18 cellular contexts compared by ENCODE assay signal in the genomic region with DNA sequence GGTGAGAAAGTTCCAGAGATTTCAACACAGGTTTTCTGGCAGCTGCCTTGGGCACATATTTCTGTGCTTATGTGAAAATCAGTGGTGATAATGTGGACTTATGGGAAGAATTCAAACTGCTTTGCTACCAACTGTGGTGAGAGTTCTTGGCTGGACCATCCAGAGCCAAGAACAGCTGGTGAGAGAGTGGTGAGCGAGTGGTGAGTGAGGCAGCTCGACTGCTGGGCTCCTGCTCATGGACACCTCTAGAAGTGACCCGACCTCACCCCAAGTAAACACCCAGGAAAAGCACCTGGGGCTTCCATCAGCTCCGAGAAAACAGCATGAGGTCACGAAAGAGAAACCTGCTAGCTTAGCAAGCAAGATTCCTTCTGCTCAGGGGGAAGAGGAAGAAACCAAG.
DNase-seq lines count a peak whose midpoint lies in the region; ATAC-seq, FAIRE-seq and TF ChIP-seq lines count a peak whose summit lies in the region.
"Had no signal": no experiment of that assay in that cellular context is flagged by ENCODE, and none has a peak within 500 bp of the region (broad histone marks: within the 10 kb centered on the region; RNA-seq: fewer than 3 reads in every experiment).

No MANE protein-coding gene starts in this region.

- TF ChIP-seq CTCF in H1 (IDR thresholded peaks at IDR 0.05; ENCODE audit: control extremely low read depth in 1 of 3, insufficient read depth in 1 of 3, low read depth in 1 of 3, low read length in 3 of 3): no peak

- H3K56ac ChIP-seq in H1 (replicated peaks; ENCODE audit: insufficient read length, low read depth, low read length): no peak overlapping the region

- CTCF ChIA-PET in H1 (lab: Charles Lee; ENCODE audit: partially characterized antibody): interaction anchor here (1.5 kb wide), 1 partner anchor 16 kb away, joined by 3 read pairs; no protein-coding TSS in a partner anchor

- H2BK5ac ChIP-seq in H1 (ENCODE audit: low read depth, low read length): no peak overlapping the region

- H3K9ac ChIP-seq in H1 (replicated peaks in 1 of 4; ENCODE audit: extremely low read depth in 1 of 4, low read depth in 3 of 4, low read length in 3 of 4): no peak overlapping the region

- FAIRE-seq in H1 (lab: Jason Lieb, UNC): no peak
- FAIRE-seq: GM12891 had no signal

- H2AK5ac ChIP-seq in H1 (ENCODE audit: low read depth, low read length): no peak overlapping the region

- no peak overlapping the region for H2AFZ ChIP-seq in H1 (ENCODE audit: low read length)

- H3K9me3 ChIP-seq in H1 (ENCODE audit: insufficient read depth in 2 of 2, low read depth in 1 of 2, low read length in 1 of 2) (peaks cover 0 to 5% of the 10 kb centered on the region in 2 experiments; a peak in 1 of 4 replicates), aorta (ENCODE audit: control insufficient read depth, low read length) (no peaks in the 10 kb centered on the region)

- 88% methylated on average over 5 of the region's 5 CpGs; no CpG with 5 or more reads in 1 of the 2 experiments for WGBS in H1 (ENCODE audit: extremely low coverage in 1 of 2, insufficient coverage in 1 of 2, insufficient read length in 1 of 2, insufficient replicate concordance in 2 of 2, low coverage in 1 of 2, low lambda C conversion rate in 2 of 2, missing lambda C conversion rate in 1 of 2), 2 experiments
- WGBS in aorta, 2 donors: 44 to 56% methylated on average over 5 of the region's 5 CpGs

- no peak overlapping the region for H3K4ac ChIP-seq in H1 (replicated peaks; ENCODE audit: insufficient read length, low read depth, low read length)

- no peak overlapping the region for H3K23ac ChIP-seq in H1 (ENCODE audit: insufficient read length)

- H3K23me2 ChIP-seq in H1 (ENCODE audit: low read depth, low read length): peaks cover 7% of the 10 kb centered on the region; the same call in 1 of the 2 replicates

- H3K79me1 ChIP-seq in H1 (ENCODE audit: low read depth, low read length): no peaks in the 10 kb centered on the region

- H2BK120ac ChIP-seq in H1 (replicated peaks; ENCODE audit: low read depth, low read length): no peak overlapping the region

- no peak overlapping the region for H4K91ac ChIP-seq in H1 (replicated peaks; ENCODE audit: insufficient read length, low read length)

- H3K14ac ChIP-seq in H1 (ENCODE audit: insufficient read length): no peak overlapping the region

- ATAC-seq in aorta (ENCODE audit: low FRiP score) (no peak), HG02885 (IDR thresholded peaks at IDR 0.05; ENCODE audit: poor library complexity, unreplicated experiment) (no peak), HG03378 (IDR thresholded peaks at IDR 0.05; ENCODE audit: unreplicated experiment) (no peak)

- no peaks in the 10 kb centered on the region for H3K4me1 ChIP-seq in H1 (replicated peaks in 1 of 4; ENCODE audit: control insufficient read depth in 3 of 4, insufficient read depth in 4 of 4, low read length in 3 of 4)
- H3K4me1 ChIP-seq in aorta (ENCODE audit: control insufficient read depth in 1 of 2, insufficient read depth in 2 of 2, low read length in 2 of 2): no peaks in the 10 kb centered on the region

- POLR2A ChIA-PET in H1 (lab: Charles Lee; ENCODE audit: partially characterized antibody): no interaction called here

- H2BK20ac ChIP-seq in H1 (ENCODE audit: low read length): no peak overlapping the region

- H2BK12ac ChIP-seq in H1 (ENCODE audit: low read depth, low read length): no peak overlapping the region

- DNase-seq in astrocyte of the hippocampus (ENCODE audit: low read depth, low spot score) (peak; percentile 4), H1 (ENCODE audit: low read depth in 1 of 2, low spot score in 2 of 2) (no peak), posterior vena cava (ENCODE audit: low spot score) (peak; percentile 19), aorta (peak; percentile 7 to 17), occipital lobe (lab: John Stamatoyannopoulos, UW) (no peak)
- DNase-seq: C1 segment of cervical spinal cord; Calu3; CD4-positive, alpha-beta memory T cell; COR-L47; DMS53; DMS79 treated with DMSO at 0.1 percent for 48 hours; GF-D8; GOT3; H7; HCEC 1CT had no signal

- no peak for TF ChIP-seq EP300 in H1 (IDR thresholded peaks at IDR 0.05; ENCODE audit: borderline replicate concordance in 1 of 2, low read depth in 2 of 2, low read length in 2 of 2)

- H3K36me3 ChIP-seq in H1 (ENCODE audit: control insufficient read depth in 2 of 4, insufficient read depth in 4 of 4, low read length in 3 of 4) (no peaks in the 10 kb centered on the region), aorta (ENCODE audit: control insufficient read depth in 1 of 2, insufficient read depth in 2 of 2, low read length in 1 of 2) (no peaks in the 10 kb centered on the region)

- no peaks in the 10 kb centered on the region for H4K20me1 ChIP-seq in H1 (replicated peaks in 1 of 2; ENCODE audit: control insufficient read depth in 1 of 2, insufficient read depth in 2 of 2, low read length in 2 of 2)

- H4K8ac ChIP-seq in H1 (ENCODE audit: extremely low read depth, insufficient read depth, low read length): peak overlapping the region; percentile 48; the same call in 1 of the 2 replicates

- no peaks in the 10 kb centered on the region for H3K79me2 ChIP-seq in H1 (ENCODE audit: control insufficient read depth in 1 of 2, insufficient read depth in 2 of 2, low read length in 2 of 2)

- H3K18ac ChIP-seq in H1 (ENCODE audit: extremely low read depth, low read length): no peak overlapping the region

- H3K4me3 ChIP-seq in H1 (ENCODE audit: extremely low read depth in 1 of 4, insufficient read depth in 2 of 4, low read depth in 3 of 4, low read length in 4 of 4) (no peak overlapping the region), aorta (ENCODE audit: low read length in 2 of 2) (no peak overlapping the region)

- no peak for TF ChIP-seq POLR2A in H1 (IDR thresholded peaks at IDR 0.05; ENCODE audit: control extremely low read depth in 1 of 2, low read depth in 2 of 2, low read length in 2 of 2)

- H2BK15ac ChIP-seq in H1 (ENCODE audit: low read length): no peak overlapping the region

- TF ChIP-seq RAD21 in H1 (IDR thresholded peaks at IDR 0.05 in 1 of 2, conservative IDR thresholded peaks at IDR 0.05 in 1 of 2; ENCODE audit: low read depth in 2 of 2, low read length in 2 of 2): no peak

- H3K27me3 ChIP-seq in H1 (replicated peaks in 1 of 4; ENCODE audit: control insufficient read depth in 3 of 4, extremely low read depth in 1 of 4, insufficient read depth in 3 of 4, low read length in 3 of 4) (no peaks in the 10 kb centered on the region), aorta (ENCODE audit: control insufficient read depth in 1 of 2, insufficient read depth in 2 of 2, low read length in 1 of 2) (no peaks in the 10 kb centered on the region)

- no peak overlapping the region for H4K5ac ChIP-seq in H1 (ENCODE audit: insufficient read length, low read depth, low read length)

- H3K4me2 ChIP-seq in H1 (ENCODE audit: insufficient read depth in 1 of 2, low read depth in 2 of 2, low read length in 2 of 2): no peak overlapping the region

- intact Hi-C loops in posterior vena cava (cut with DNase I) (no loop called here), aorta (cut with DNase I) (no loop called here)

- H3K27ac ChIP-seq in H1 (ENCODE audit: low read depth, low read length) (no peak overlapping the region), aorta (ENCODE audit: low read depth in 1 of 2, low read length in 2 of 2) (no peak overlapping the region)

TF ChIP-seq in H1, 55 proteins besides CTCF, POLR2A, EP300 and RAD21:
- TF ChIP-seq, protein P1, sequence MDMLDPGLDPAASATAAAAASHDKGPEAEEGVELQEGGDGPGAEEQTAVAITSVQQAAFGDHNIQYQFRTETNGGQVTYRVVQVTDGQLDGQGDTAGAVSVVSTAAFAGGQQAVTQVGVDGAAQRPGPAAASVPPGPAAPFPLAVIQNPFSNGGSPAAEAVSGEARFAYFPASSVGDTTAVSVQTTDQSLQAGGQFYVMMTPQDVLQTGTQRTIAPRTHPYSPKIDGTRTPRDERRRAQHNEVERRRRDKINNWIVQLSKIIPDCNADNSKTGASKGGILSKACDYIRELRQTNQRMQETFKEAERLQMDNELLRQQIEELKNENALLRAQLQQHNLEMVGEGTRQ (IDR thresholded peaks at IDR 0.05; ENCODE audit: low read length): no peak
- TF ChIP-seq HDAC6 (IDR thresholded peaks at IDR 0.05; ENCODE audit: low read depth, low read length): no peak
- TF ChIP-seq KDM1A (IDR thresholded peaks at IDR 0.05; ENCODE audit: borderline replicate concordance, low read length): no peak
- no peak for TF ChIP-seq TBP (IDR thresholded peaks at IDR 0.05; ENCODE audit: low read depth, low read length)
- no peak for TF ChIP-seq CBX8 (IDR thresholded peaks at IDR 0.05; ENCODE audit: borderline replicate concordance, low read depth, low read length)
- TF ChIP-seq YY1 (IDR thresholded peaks at IDR 0.05; ENCODE audit: low read depth, low read length): no peak
- no peak for TF ChIP-seq JUN (IDR thresholded peaks at IDR 0.05; ENCODE audit: low read depth, low read length)

Comparison
In these comparisons a context has a peak if more than half of its experiments do, and no peak if none do; other contexts are left out.
1. DNase-seq: peak in astrocyte of the hippocampus (single experiment), posterior vena cava (single experiment) and aorta (2 of 2); none in H1 (0 of 2) and occipital lobe (single experiment).